Comparison of ENCODE assay signal across 27 cellular contexts in genomic region chr3:197837282-197837681, GRCh38.
"Had no signal": no experiment of that assay in that cellular context is flagged by ENCODE, and none has a peak within 500 bp of the region (broad histone marks: within the 10 kb centered on the region; RNA-seq: fewer than 3 reads in every experiment).

No MANE protein-coding gene starts in this region.

- H3K4me1 Mint-ChIP-seq: naive thymus-derived CD8-positive, alpha-beta T cell; stimulated activated effector memory CD8-positive, alpha-beta T cell treated with anti-CD3 and anti-CD28 coated beads, Interleukin-12 subunit alpha, Interleukin-12 subunit beta, amount 100 ng/mL, for 72 hours had no signal

- DNase-seq: left colon; left lung; lower lobe of right lung; mammary epithelial cell; mesenchymal stem cell; naive thymus-derived CD8-positive, alpha-beta T cell; nucleus accumbens; pancreas; posterior cingulate gyrus; retina; right cardiac atrium; sigmoid colon; small intestine; spleen; stimulated activated CD4-positive, alpha-beta T cell treated with anti-CD3 and anti-CD28 coated beads, Interleukin-4, amount 100 ng/mL, for 24 hours; stimulated activated naive CD4-positive, alpha-beta T cell; tibial artery; trophoblast cell; uterus had no signal

- H3K27ac Mint-ChIP-seq: nephron; stimulated activated effector memory CD8-positive, alpha-beta T cell treated with anti-CD3 and anti-CD28 coated beads, Interleukin-12 subunit alpha, Interleukin-12 subunit beta, amount 100 ng/mL, for 72 hours; stimulated activated naive CD8-positive, alpha-beta T cell treated with anti-CD3 and anti-CD28 coated beads, Interleukin-15, Interleukin-2, amounts not matched to agents 100 ng/mL and 50 ng/mL, for 24 hours had no signal

- H3K4me3 Mint-ChIP-seq: naive thymus-derived CD8-positive, alpha-beta T cell; nephron; neural crest cell; stimulated activated effector memory CD8-positive, alpha-beta T cell treated with anti-CD3 and anti-CD28 coated beads, Interleukin-12 subunit alpha, Interleukin-12 subunit beta, amount 100 ng/mL, for 72 hours; stimulated activated naive CD8-positive, alpha-beta T cell treated with anti-CD3 and anti-CD28 coated beads, Interleukin-15, Interleukin-2, amounts not matched to agents 100 ng/mL and 50 ng/mL, for 24 hours had no signal

- ATAC-seq: left colon; left lung; lower lobe of right lung; naive thymus-derived CD8-positive, alpha-beta T cell; pancreas; right cardiac atrium; stimulated activated effector memory CD8-positive, alpha-beta T cell treated with anti-CD3 and anti-CD28 coated beads, Interleukin-12 subunit alpha, Interleukin-12 subunit beta, amount 100 ng/mL, for 72 hours had no signal

- H3K9me3 Mint-ChIP-seq: naive thymus-derived CD8-positive, alpha-beta T cell; nephron; neural crest cell; stimulated activated effector memory CD8-positive, alpha-beta T cell treated with anti-CD3 and anti-CD28 coated beads, Interleukin-12 subunit alpha, Interleukin-12 subunit beta, amount 100 ng/mL, for 72 hours; stimulated activated naive CD8-positive, alpha-beta T cell treated with anti-CD3 and anti-CD28 coated beads, Interleukin-15, Interleukin-2, amounts not matched to agents 100 ng/mL and 50 ng/mL, for 24 hours had no signal

- H3K9me3 ChIP-seq: left lung, lower lobe of right lung, pancreas, prostate gland, sigmoid colon, spleen, suprapubic skin, thoracic aorta, tibial artery, uterus had no signal

- H3K27me3 Mint-ChIP-seq: naive thymus-derived CD8-positive, alpha-beta T cell; stimulated activated naive CD8-positive, alpha-beta T cell treated with anti-CD3 and anti-CD28 coated beads, Interleukin-15, Interleukin-2, amounts not matched to agents 100 ng/mL and 50 ng/mL, for 24 hours had no signal

- H3K27me3 ChIP-seq: left lung, pancreas, sigmoid colon, spleen, suprapubic skin, tibial artery, uterus had no signal

- H3K27ac ChIP-seq: left lung, lower lobe of right lung, pancreas, prostate gland, sigmoid colon, spleen, suprapubic skin, thoracic aorta, tibial artery, uterus had no signal

- H3K4me3 ChIP-seq: left lung, lower lobe of right lung, pancreas, prostate gland, sigmoid colon, spleen, suprapubic skin, thoracic aorta, tibial artery, uterus had no signal

- H3K36me3 ChIP-seq: uterus had no signal

- H3K4me1 ChIP-seq: left lung, lower lobe of right lung, pancreas, prostate gland, sigmoid colon, suprapubic skin, tibial artery, uterus had no signal

- FAIRE-seq: keratinocyte, pancreas, small intestine had no signal
